In the genomic region with DNA sequence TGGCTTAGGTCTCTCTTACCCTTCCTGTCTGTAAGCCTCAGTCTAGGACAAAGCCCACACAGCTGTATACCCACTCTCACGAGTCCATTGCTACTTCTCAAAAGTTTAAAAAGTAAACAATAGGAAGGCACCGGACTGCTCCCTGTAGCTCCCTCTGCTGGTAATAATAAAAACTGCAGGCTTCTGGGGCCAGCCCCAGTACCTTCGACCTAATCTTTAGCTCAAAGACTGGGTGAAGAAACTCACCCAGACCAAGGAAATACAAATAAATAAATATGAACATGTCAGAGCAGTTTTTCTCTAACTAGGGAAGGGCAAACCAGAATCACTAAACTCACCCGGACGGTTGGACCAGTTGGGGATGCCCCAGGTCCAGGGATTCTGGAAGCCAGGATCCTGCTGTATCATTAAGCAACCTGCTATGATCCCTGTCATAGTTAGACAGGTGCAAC, we compare ENCODE assay signal across 8 cellular contexts. TPM values are rescaled to one million over a fixed set of nuclear protein-coding genes. Genes with fewer than 3 reads are reported as not detected.
DNase-seq lines count a peak whose midpoint lies in the region; ATAC-seq and TF ChIP-seq lines count a peak whose summit lies in the region.

No MANE protein-coding gene starts in this region.

- H3K4me1 Mint-ChIP-seq in activated T-cell treated with anti-CD3 and anti-CD28 coated beads, Interleukin-2, amount 50 U/mL, for 72 hours (ENCODE audit: low read depth): peaks cover 24% of the 10 kb centered on the region

- ATAC-seq in activated T-cell treated with anti-CD3 and anti-CD28 coated beads, Interleukin-2, amount 50 U/mL, for 72 hours (replicated peaks in 1 of 2): peak; percentile 23 to 46
- peak; percentile 63 for ATAC-seq in aorta (ENCODE audit: low FRiP score)
- ATAC-seq in GM19328 (IDR thresholded peaks at IDR 0.05; ENCODE audit: unreplicated experiment): no peak

- TF ChIP-seq CTCF in C4-2B (conservative IDR thresholded peaks at IDR 0.05): peak; percentile 99
- TF ChIP-seq CTCF in fibroblast of villous mesenchyme (IDR thresholded peaks at IDR 0.05; ENCODE audit: insufficient read depth, low read depth, low read length): peak; percentile 83

- no peak overlapping the region for H3K27ac Mint-ChIP-seq in activated T-cell treated with anti-CD3 and anti-CD28 coated beads, Interleukin-2, amount 50 U/mL, for 72 hours

- H3K27me3 ChIP-seq in HAP-1 (ENCODE audit: low read depth) (no peaks in the 10 kb centered on the region), aorta (ENCODE audit: control insufficient read depth in 1 of 2, insufficient read depth in 2 of 2, low read length in 1 of 2) (no peaks in the 10 kb centered on the region)

- peaks cover 83% of the 10 kb centered on the region for H3K36me3 ChIP-seq in HAP-1 (replicated peaks)
- H3K36me3 ChIP-seq in aorta (ENCODE audit: control insufficient read depth in 1 of 2, insufficient read depth in 2 of 2, low read length in 1 of 2): peaks cover 0 to 3% of the 10 kb centered on the region in 2 donors

- H3K9me3 ChIP-seq in HAP-1 (no peaks in the 10 kb centered on the region), aorta (ENCODE audit: control insufficient read depth, low read length) (no peaks in the 10 kb centered on the region)

- H3K4me3 ChIP-seq in HAP-1 (no peak overlapping the region), fibroblast of villous mesenchyme (ENCODE audit: low read depth, low read length) (no peak overlapping the region), aorta (ENCODE audit: low read length in 2 of 2) (no peak overlapping the region)

- H3K27me3 Mint-ChIP-seq in activated T-cell treated with anti-CD3 and anti-CD28 coated beads, Interleukin-2, amount 50 U/mL, for 72 hours (ENCODE audit: low read depth): no peaks in the 10 kb centered on the region

- in situ Hi-C loops in HAP-1 (cut with MboI; ENCODE audit: low sequenced_read_pairs): no loop called here

- peaks cover 3 to 13% of the 10 kb centered on the region in 2 donors for H3K36me3 Mint-ChIP-seq in activated T-cell treated with anti-CD3 and anti-CD28 coated beads, Interleukin-2, amount 50 U/mL, for 72 hours (ENCODE audit: insufficient read depth in 2 of 2)

- intact Hi-C loops in aorta (cut with DNase I): no loop called here

- H3K27ac ChIP-seq in C4-2B (no peak overlapping the region), aorta (ENCODE audit: low read depth in 1 of 2, low read length in 2 of 2) (peak overlapping the region in 1 of 2 donors; percentile 12)

- H3K4me3 Mint-ChIP-seq in activated T-cell treated with anti-CD3 and anti-CD28 coated beads, Interleukin-2, amount 50 U/mL, for 72 hours: no peak overlapping the region

- 11 to 17% methylated on average over 5 of the region's 5 CpGs for WGBS in aorta, 2 donors

- H3K9me3 Mint-ChIP-seq in activated T-cell treated with anti-CD3 and anti-CD28 coated beads, Interleukin-2, amount 50 U/mL, for 72 hours: no peaks in the 10 kb centered on the region

- H3K4me1 ChIP-seq in HAP-1: peaks cover 7% of the 10 kb centered on the region
- no peaks in the 10 kb centered on the region for H3K4me1 ChIP-seq in aorta (ENCODE audit: control insufficient read depth in 1 of 2, insufficient read depth in 2 of 2, low read length in 2 of 2)

- DNase-seq in HAP-1 (ENCODE audit: low spot score in 2 of 2) (peak; percentile 87 to 88), RPMI7951 (ENCODE audit: low read depth) (peak; percentile 56), fibroblast of villous mesenchyme (ENCODE audit: low read depth) (peak; percentile 64), pons (ENCODE audit: low spot score) (peak; percentile 58), aorta (no peak)
- DNase-seq in activated T-cell treated with anti-CD3 and anti-CD28 coated beads, Interleukin-2, amount 50 U/mL, for 72 hours: peak; percentile 58 to 73

RNA-seq across cellular contexts. Expression of gene FAM219B, which starts 5.0 kb away (rescaled TPM):
- total RNA-seq in RPMI7951 (2014; rRNA removed; shearing (Covaris generic)): 38.9 and 41.2 TPM in 2 replicates
- 10 to 100 TPM; 88.3 to 90.1 TPM for total RNA-seq in activated T-cell treated with anti-CD3 and anti-CD28 coated beads, Interleukin-2, amount 50 U/mL, for 72 hours
- total RNA-seq in fibroblast of villous mesenchyme: 39.0 and 41.5 TPM in 2 replicates
- 10 to 100 TPM; 64.7 to 88.4 TPM for total RNA-seq in aorta
- 10 to 100 TPM; 29.6 to 61.2 TPM for polyA plus RNA-seq in aorta

RNA-seq across cellular contexts. Expression of gene MPI, which starts 11.8 kb away (rescaled TPM):
- 142 and 162 TPM in 2 replicates for total RNA-seq in RPMI7951 (2014; rRNA removed; shearing (Covaris generic))
- total RNA-seq in activated T-cell treated with anti-CD3 and anti-CD28 coated beads, Interleukin-2, amount 50 U/mL, for 72 hours: 10 to 100 TPM; 29.6 to 32.1 TPM
- total RNA-seq in fibroblast of villous mesenchyme: 38.0 and 41.5 TPM in 2 replicates
- total RNA-seq in aorta: 10 to 100 TPM; 24.4 to 31.1 TPM
- polyA plus RNA-seq in aorta: 10 to 100 TPM; 21.3 to 28.0 TPM

RNA-seq across cellular contexts. Expression of gene SCAMP2, which starts 28.5 kb away (rescaled TPM):
- 27.8 and 31.4 TPM in 2 replicates for total RNA-seq in RPMI7951 (2014; rRNA removed; shearing (Covaris generic))
- total RNA-seq in activated T-cell treated with anti-CD3 and anti-CD28 coated beads, Interleukin-2, amount 50 U/mL, for 72 hours: 10 to 100 TPM; 66.4 to 77.0 TPM
- total RNA-seq in fibroblast of villous mesenchyme (25.1 and 33.7 TPM in 2 replicates), aorta (10 to 100 TPM; 62.2 to 65.0 TPM)
- polyA plus RNA-seq in aorta: 10 to 100 TPM; 21.8 to 30.4 TPM

RNA-seq across cellular contexts. Expression of gene COX5A, which starts 36.2 kb away (rescaled TPM):
- total RNA-seq in RPMI7951 (2014; rRNA removed; shearing (Covaris generic)): 133 and 184 TPM in 2 replicates
- 100 to 1,000 TPM; 241 to 246 TPM for total RNA-seq in activated T-cell treated with anti-CD3 and anti-CD28 coated beads, Interleukin-2, amount 50 U/mL, for 72 hours
- 33.7 and 47.4 TPM in 2 replicates for total RNA-seq in fibroblast of villous mesenchyme
- total RNA-seq in aorta: 10 to 100 TPM; 72.6 to 79.6 TPM
- 100 to 1,000 TPM; 128 to 222 TPM for polyA plus RNA-seq in aorta

RNA-seq across cellular contexts. Expression of gene RPP25, which starts 54.9 kb away (rescaled TPM):
- 9.7 and 14.9 TPM in 2 replicates for total RNA-seq in RPMI7951 (2014; rRNA removed; shearing (Covaris generic))
- total RNA-seq in activated T-cell treated with anti-CD3 and anti-CD28 coated beads, Interleukin-2, amount 50 U/mL, for 72 hours: 1 to 10 TPM; 2.2 to 3.6 TPM
- 2.6 and 11.0 TPM in 2 replicates for total RNA-seq in fibroblast of villous mesenchyme
- 1 to 10 TPM; 3.6 to 5.8 TPM for total RNA-seq in aorta
- polyA plus RNA-seq in aorta: 1 to 10 TPM; 2.7 to 6.5 TPM

Comparison
In these comparisons a context has a peak if more than half of its experiments do, and no peak if none do; other contexts are left out.
1. DNase-seq: peak in HAP-1 (2 of 2), RPMI7951 (single experiment), activated T-cell treated with anti-CD3 and anti-CD28 coated beads, Interleukin-2, amount 50 U/mL, for 72 hours (2 of 2), fibroblast of villous mesenchyme (single experiment) and pons (single experiment); none in aorta (0 of 2).